9 cellular contexts compared by ENCODE assay signal in the genomic region with DNA sequence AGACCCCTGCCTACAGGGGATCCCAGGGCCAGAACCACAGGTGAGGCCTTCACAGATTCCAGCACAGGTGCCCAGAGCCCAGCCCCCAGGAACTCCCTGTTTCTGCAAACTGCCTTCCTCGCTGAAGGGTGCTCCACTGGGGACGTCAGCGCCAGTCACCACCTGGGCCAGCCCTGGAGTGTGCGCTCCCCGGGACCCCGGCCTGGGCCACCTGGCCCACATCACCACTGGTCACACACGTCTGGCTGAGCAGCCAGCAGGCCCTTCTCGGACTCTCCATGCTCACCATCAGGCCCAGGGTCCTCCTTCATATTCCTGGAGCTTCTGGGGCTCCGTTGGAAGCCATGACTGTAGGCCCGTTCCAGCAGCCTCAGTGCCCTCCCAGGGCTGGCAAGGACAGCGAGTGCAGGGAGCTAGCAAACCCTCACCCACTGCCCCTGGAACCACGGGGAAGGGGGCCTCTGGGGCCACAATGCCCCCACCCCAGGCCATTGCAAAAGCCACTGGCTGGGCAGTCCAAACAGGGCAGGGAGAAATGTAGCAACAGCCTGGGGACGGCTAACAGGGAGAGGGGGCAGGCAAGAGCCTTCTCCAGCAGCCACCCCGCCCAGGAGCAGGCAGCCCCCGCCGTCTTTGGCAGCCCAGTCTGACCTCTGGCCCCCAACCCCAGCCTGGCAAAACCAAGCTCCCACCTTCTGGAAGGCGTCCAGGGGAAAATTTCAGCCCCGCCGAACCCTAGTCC. TPM values are rescaled to one million over a fixed set of nuclear protein-coding genes. Genes with fewer than 3 reads are reported as not detected.
DNase-seq lines count a peak whose midpoint lies in the region; ATAC-seq and TF ChIP-seq lines count a peak whose summit lies in the region.
"Had no signal": no experiment of that assay in that cellular context is flagged by ENCODE, and none has a peak within 500 bp of the region (broad histone marks: within the 10 kb centered on the region; RNA-seq: fewer than 3 reads in every experiment).

No MANE protein-coding gene starts in this region.

- 38 to 60% (median 54%) methylated on average over 4 to 19 of the region's 19 CpGs for WGBS in adrenal gland, 4 donors

- ATAC-seq in HG02623 (IDR thresholded peaks at IDR 0.05; ENCODE audit: unreplicated experiment): no peak
- ATAC-seq in HG02610 (IDR thresholded peaks at IDR 0.05; ENCODE audit: unreplicated experiment): no peak

- H3K27me3 ChIP-seq in adrenal gland (no peaks in the 10 kb centered on the region), kidney epithelial cell (ENCODE audit: control insufficient read depth, insufficient read depth, low read length) (no peaks in the 10 kb centered on the region), tibial artery (no peaks in the 10 kb centered on the region)

- no peak for DNase-seq in activated T-cell treated with anti-CD3 and anti-CD28 coated beads, Interleukin-2, amount 50 U/mL, for 24 hours
- no peak for DNase-seq in activated T-cell treated with anti-CD3 and anti-CD28 coated beads, Interleukin-2, amount 50 U/mL, for 48 hours
- no peak for DNase-seq in adrenal gland
- DNase-seq in kidney epithelial cell (ENCODE audit: low read depth): no peak
- no peak for DNase-seq in tibial artery
- DNase-seq in NCI-H2107 treated with DMSO at 0.1 percent for 48 hours (lab: John Stamatoyannopoulos, UW; ENCODE audit: unreplicated experiment): no peak

- TF ChIP-seq CTCF in adrenal gland (IDR thresholded peaks at IDR 0.05): no peak
- no peak for TF ChIP-seq CTCF in kidney epithelial cell (IDR thresholded peaks at IDR 0.05; ENCODE audit: insufficient read depth, low read length, poor library complexity, severe bottlenecking)
- TF ChIP-seq CTCF in tibial artery (IDR thresholded peaks at IDR 0.05): no peak

- H3K27ac Mint-ChIP-seq in activated T-cell treated with anti-CD3 and anti-CD28 coated beads, Interleukin-2, amount 50 U/mL, for 24 hours: no peak overlapping the region

- TF ChIP-seq POLR2A in adrenal gland (IDR thresholded peaks at IDR 0.05): no peak

- H3K36me3 Mint-ChIP-seq in activated T-cell treated with anti-CD3 and anti-CD28 coated beads, Interleukin-2, amount 50 U/mL, for 24 hours (ENCODE audit: low read depth): no peaks in the 10 kb centered on the region

- peak overlapping the region; percentile 78 for H3K4me3 Mint-ChIP-seq in activated T-cell treated with anti-CD3 and anti-CD28 coated beads, Interleukin-2, amount 50 U/mL, for 24 hours

- H3K9me3 ChIP-seq in adrenal gland (replicated peaks in 1 of 3) (no peaks in the 10 kb centered on the region), tibial artery (no peaks in the 10 kb centered on the region)

- no peaks in the 10 kb centered on the region for H3K36me3 ChIP-seq in adrenal gland (replicated peaks in 1 of 2)
- H3K36me3 ChIP-seq in kidney epithelial cell (ENCODE audit: control insufficient read depth, insufficient read depth, low read length): peaks cover 1% of the 10 kb centered on the region
- H3K36me3 ChIP-seq in tibial artery: no peaks in the 10 kb centered on the region

- H3K4me1 ChIP-seq in adrenal gland (replicated peaks in 1 of 2) (peaks cover 13 to 17% of the 10 kb centered on the region in 2 donors), tibial artery (peaks cover 0 to 45% (median 24%) of the 10 kb centered on the region in 4 donors)

- peak overlapping the region in 3 of 4 donors; percentile 42 to 98 (median 71) for H3K4me3 ChIP-seq in adrenal gland
- H3K4me3 ChIP-seq in kidney epithelial cell (ENCODE audit: low read depth, low read length): peak overlapping the region; percentile 59
- H3K4me3 ChIP-seq in tibial artery: peak overlapping the region; percentile 59 to 87

- intact Hi-C loops in adrenal gland (cut with DNase I) (no loop called here), tibial artery (cut with DNase I; ENCODE audit: low total_unique reads) (no loop called here)

- no peaks in the 10 kb centered on the region for H3K9me3 Mint-ChIP-seq in activated T-cell treated with anti-CD3 and anti-CD28 coated beads, Interleukin-2, amount 50 U/mL, for 24 hours

- peaks cover 4% of the 10 kb centered on the region for H3K27me3 Mint-ChIP-seq in activated T-cell treated with anti-CD3 and anti-CD28 coated beads, Interleukin-2, amount 50 U/mL, for 24 hours

- peaks cover 6% of the 10 kb centered on the region for H3K4me1 Mint-ChIP-seq in activated T-cell treated with anti-CD3 and anti-CD28 coated beads, Interleukin-2, amount 50 U/mL, for 24 hours (ENCODE audit: low read depth)

- H3K27ac ChIP-seq in adrenal gland (peak overlapping the region in 2 of 5 donors; percentile 64 to 90), tibial artery (peak overlapping the region; percentile 67 to 73)

RNA-seq across cellular contexts. Expression of a gene that starts 1.3 kb away (rescaled TPM):
- 10 to 100 TPM; 31.7 to 84.5 (median 48.0) TPM for total RNA-seq in adrenal gland
- 100 to 1,000 TPM in 2 of 3 donors, 1 to 10 TPM in 1; 6.4 to 274 (median 139) TPM for polyA plus RNA-seq in adrenal gland
- 72.9 and 81.2 TPM in 2 replicates for total RNA-seq in kidney epithelial cell

RNA-seq across cellular contexts. Expression of a gene that starts 23.2 kb away (rescaled TPM):
- 100 to 1,000 TPM in 2 of 8 donors, 10 to 100 TPM in 6; 47.1 to 158 (median 79.5) TPM for total RNA-seq in adrenal gland
- 100 to 1,000 TPM in 2 of 3 donors, 1 to 10 TPM in 1; 1.9 to 452 (median 190) TPM for polyA plus RNA-seq in adrenal gland
- total RNA-seq in kidney epithelial cell: 56.2 and 58.7 TPM in 2 replicates

RNA-seq across cellular contexts. Expression of a gene that starts 26.4 kb away (rescaled TPM):
- total RNA-seq in adrenal gland: 10 to 100 TPM in 3 of 8 donors, 1 to 10 TPM in 5; 2.9 to 17.8 (median 5.4) TPM
- 10 to 100 TPM in 2 of 3 donors, 1 to 10 TPM in 1; 1.4 to 19.2 (median 16.3) TPM for polyA plus RNA-seq in adrenal gland
- total RNA-seq in kidney epithelial cell: 17.1 and 27.0 TPM in 2 replicates

RNA-seq across cellular contexts. Expression of a gene that starts 56.8 kb away (rescaled TPM):
- total RNA-seq in adrenal gland: under 1 TPM in 2 of 8 donors, not detected in 6; 0.17 to 0.23 TPM
- polyA plus RNA-seq in adrenal gland: 1 to 10 TPM in 2 of 3 donors, under 1 TPM in 1; 0.11 to 9.5 (median 2.4) TPM
- total RNA-seq in kidney epithelial cell: 0.21 TPM in 1 of 2 replicates, not detected in the other
- total RNA-seq: Daoy had no signal
